ENCODE assay signal across 8 cellular contexts in the genomic region with DNA sequence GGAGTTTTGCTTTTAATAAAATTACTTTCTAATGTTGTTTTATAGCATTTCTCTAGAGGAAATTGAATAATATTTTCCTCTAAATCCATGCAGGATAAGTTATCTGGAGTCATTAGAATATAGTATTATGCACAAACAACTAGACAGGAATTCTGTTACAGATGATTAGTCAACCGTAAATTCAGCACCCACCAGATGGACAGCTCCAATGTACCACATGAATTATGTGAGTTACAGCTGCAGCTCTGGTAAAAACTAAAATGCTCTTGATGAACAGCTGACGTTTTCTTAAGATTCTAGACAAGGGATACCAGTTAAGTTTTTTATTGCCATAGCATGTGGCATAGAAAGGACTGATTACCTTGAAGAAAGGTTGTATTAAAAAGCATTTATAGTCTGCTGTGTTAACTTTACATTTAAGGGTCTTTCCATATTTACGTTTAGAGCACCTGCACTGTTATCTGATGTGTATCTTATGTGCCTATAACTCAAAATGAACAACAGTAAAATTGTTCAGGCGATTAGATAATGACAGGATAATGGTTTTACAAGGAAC.
DNase-seq lines count a peak whose midpoint lies in the region; ATAC-seq and TF ChIP-seq lines count a peak whose summit lies in the region.

No MANE protein-coding gene starts in this region.

- no peak for TF ChIP-seq CTCF in BE2C (IDR thresholded peaks at IDR 0.05; ENCODE audit: low read depth, low read length)

- H3K4me3 ChIP-seq in MG63 (no peak overlapping the region), SJCRH30 (no peak overlapping the region), BE2C (ENCODE audit: low read depth, low read length) (no peak overlapping the region)

- no peaks in the 10 kb centered on the region for H3K36me3 ChIP-seq in MG63
- no peaks in the 10 kb centered on the region for H3K36me3 ChIP-seq in SJCRH30
- H3K36me3 ChIP-seq in BE2C: no peaks in the 10 kb centered on the region

- no peak for ATAC-seq in HG02571 (IDR thresholded peaks at IDR 0.05; ENCODE audit: unreplicated experiment)

- H3K4me1 ChIP-seq in SJCRH30: no peaks in the 10 kb centered on the region
- no peaks in the 10 kb centered on the region for H3K4me1 ChIP-seq in BE2C

- DNase-seq in DMS53 (lab: John Stamatoyannopoulos, UW): peak; percentile 50
- DNase-seq in MG63: peak; percentile 3
- DNase-seq in SJCRH30: peak; percentile 66 to 76
- peak; percentile 23 for DNase-seq in iris pigment epithelial cell (ENCODE audit: low read depth)
- DNase-seq in NCI-H345 treated with DMSO at 0.1 percent for 48 hours (lab: John Stamatoyannopoulos, UW; ENCODE audit: unreplicated experiment): no peak
- DNase-seq in BE2C: no peak
- DNase-seq in inferior parietal cortex (ENCODE audit: extremely low spot score): no peak

- H3K9me3 ChIP-seq in MG63: no peaks in the 10 kb centered on the region
- H3K9me3 ChIP-seq in SJCRH30 (replicated peaks): no peaks in the 10 kb centered on the region
- H3K9me3 ChIP-seq in BE2C: no peaks in the 10 kb centered on the region; the same call in 1 of the 2 replicates

- H3K27ac ChIP-seq in SJCRH30: no peak overlapping the region

- H3K27me3 ChIP-seq in MG63 (no peaks in the 10 kb centered on the region), SJCRH30 (no peaks in the 10 kb centered on the region), BE2C (no peaks in the 10 kb centered on the region)

Comparison
In these comparisons a context has a peak if more than half of its experiments do, and no peak if none do; other contexts are left out.
1. DNase-seq: peak in DMS53 (single experiment), MG63 (single experiment), SJCRH30 (2 of 2) and iris pigment epithelial cell (single experiment); none in NCI-H345 treated with DMSO at 0.1 percent for 48 hours (single experiment), BE2C (single experiment) and inferior parietal cortex (single experiment).